1 cellular context compared by ENCODE assay signal in genomic region chr2:235066895-235067294, GRCh38.
TF ChIP-seq lines count a peak whose summit lies in the region.

No MANE protein-coding gene starts in this region.

TF ChIP-seq in IMR-90, 13 proteins besides CTCF, POLR2A, EP300 and RAD21 (continued from another document):
- TF ChIP-seq ELK1 (IDR thresholded peaks at IDR 0.05; ENCODE audit: borderline replicate concordance, low read depth, low read length) (no peak), MAFK (IDR thresholded peaks at IDR 0.05; ENCODE audit: low read depth, low read length) (no peak), RCOR1 (IDR thresholded peaks at IDR 0.05; ENCODE audit: insufficient replicate concordance, low read length) (no peak), SMC3 (IDR thresholded peaks at IDR 0.05; ENCODE audit: low read depth, low read length) (no peak)
